8 cellular contexts compared by ENCODE assay signal in the genomic region with DNA sequence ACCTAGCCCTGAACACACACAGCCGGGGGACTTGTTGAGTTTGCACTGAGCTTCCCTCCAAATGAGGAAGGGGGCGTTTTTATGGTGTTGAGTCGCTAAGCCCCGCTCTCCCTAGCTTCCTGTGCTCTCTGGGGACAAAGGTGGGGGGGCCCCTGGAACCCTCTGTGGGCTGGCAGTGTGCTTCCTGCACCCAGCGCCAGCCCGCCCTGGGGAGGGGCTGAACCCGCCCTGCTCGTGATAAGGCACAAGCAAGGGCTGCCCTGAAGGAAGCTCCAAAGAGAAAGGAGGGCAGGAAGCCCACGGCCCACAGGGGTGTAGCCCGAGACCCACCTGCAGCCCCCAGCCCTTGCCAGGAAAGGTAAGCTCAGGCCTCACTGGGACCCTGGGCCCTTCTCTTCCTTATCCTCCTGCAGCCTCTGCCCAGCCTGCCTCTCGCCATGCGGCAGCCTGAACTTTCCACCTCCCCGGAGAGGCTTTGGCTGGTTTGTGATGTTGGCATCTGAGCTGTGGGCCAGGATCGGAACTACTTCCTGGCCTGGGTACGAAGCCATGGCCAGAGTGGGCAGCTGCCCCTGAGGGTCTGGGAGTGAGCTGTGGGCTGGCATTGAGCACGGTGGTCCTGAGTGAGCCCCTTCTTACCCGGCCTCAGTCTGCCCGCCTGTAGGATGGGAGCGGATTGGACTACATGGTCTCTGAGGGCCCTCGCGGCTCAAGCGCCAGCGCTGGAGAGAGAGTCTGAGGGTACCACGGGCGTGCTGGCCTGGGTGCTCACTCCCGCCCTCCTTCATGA. TPM values are rescaled to one million over a fixed set of nuclear protein-coding genes. Genes with fewer than 3 reads are reported as not detected.
DNase-seq lines count a peak whose midpoint lies in the region; ATAC-seq and TF ChIP-seq lines count a peak whose summit lies in the region.

A gene (plus strand): TSS at position 265 of the 790 bp plus-strand sequence. CDS start 644 bp downstream, outside the sequence.

- H3K4me1 Mint-ChIP-seq in T-helper 17 cell = peaks cover 36% of the 10 kb centered on the region
- peaks cover 9% of the 10 kb centered on the region for H3K4me1 Mint-ChIP-seq in mesothelial cell of epicardium

- no peaks in the 10 kb centered on the region for H3K4me1 ChIP-seq in ascending aorta

- intact Hi-C loops in ascending aorta (cut with DNase I) = no loop called here

- H3K27ac Mint-ChIP-seq in T-helper 17 cell = peak within 1 kb of the TSS; percentile 90
- peak within 1 kb of the TSS; percentile 66 for H3K27ac Mint-ChIP-seq in mesothelial cell of epicardium

- no peaks in the 10 kb centered on the region for H3K27me3 Mint-ChIP-seq in T-helper 17 cell
- no peaks in the 10 kb centered on the region for H3K27me3 Mint-ChIP-seq in mesothelial cell of epicardium (ENCODE audit: low read depth)

- peaks cover 35 to 37% of the 10 kb centered on the region in 2 donors for H3K36me3 ChIP-seq in ascending aorta

- ATAC-seq in T-helper 17 cell (peak; percentile 67), HG02973 (IDR thresholded peaks at IDR 0.05; ENCODE audit: unreplicated experiment) (no peak)

- TF ChIP-seq CTCF in ascending aorta (IDR thresholded peaks at IDR 0.05) (no peak), mesothelial cell of epicardium (IDR thresholded peaks at IDR 0.05; ENCODE audit: unreplicated experiment) (no peak)

- H3K27ac ChIP-seq in ascending aorta = peak within 1 kb of the TSS; percentile 48 to 66

- no peaks in the 10 kb centered on the region for H3K27me3 ChIP-seq in ascending aorta

- H3K4me3 Mint-ChIP-seq in T-helper 17 cell = peak within 1 kb of the TSS; percentile 92
- no peak within 1 kb of the TSS for H3K4me3 Mint-ChIP-seq in mesothelial cell of epicardium

- H3K9me3 ChIP-seq in T-helper 17 cell (ENCODE audit: control insufficient read depth, low read length, poor library complexity, severe bottlenecking) = no peaks in the 10 kb centered on the region
- no peaks in the 10 kb centered on the region for H3K9me3 ChIP-seq in ascending aorta

- H3K36me3 Mint-ChIP-seq in T-helper 17 cell (ENCODE audit: low read depth) = peaks cover 10% of the 10 kb centered on the region
- peaks cover 21% of the 10 kb centered on the region for H3K36me3 Mint-ChIP-seq in mesothelial cell of epicardium

- peak within 1 kb of the TSS; percentile 24 to 50 for H3K4me3 ChIP-seq in ascending aorta

- H3K9me3 Mint-ChIP-seq in mesothelial cell of epicardium = no peaks in the 10 kb centered on the region

- DNase-seq in NK-92 treated with Interleukin-12 subunit alpha and Interleukin-12 subunit beta, amount 100 ng/mL, for 24 hours (lab: John Stamatoyannopoulos, UW) = peak; percentile 63
- no peak for DNase-seq in NK-92 (lab: John Stamatoyannopoulos, UW; ENCODE audit: unreplicated experiment)
- DNase-seq in T-helper 17 cell = peak; percentile 35 to 56 (median 48)
- DNase-seq in ascending aorta (ENCODE audit: low spot score in 2 of 2) = peak; percentile 39 to 81
- DNase-seq in mesothelial cell of epicardium (ENCODE audit: low spot score in 2 of 2, unreplicated experiment in 2 of 2) = no peak
- DNase-seq in stimulated activated naive CD4-positive, alpha-beta T cell treated with Interleukin-2 at 50 U/mL for 16 hours (lab: John Stamatoyannopoulos, UW) = peak; percentile 60
- no peak for DNase-seq in H4 (ENCODE audit: low spot score)

RNA-seq across cellular contexts. Expression of the gene that starts here (rescaled TPM):
- 100 to 1,000 TPM; 151 to 182 TPM for total RNA-seq in T-helper 17 cell
- total RNA-seq in ascending aorta = 55.2 TPM
- total RNA-seq in mesothelial cell of epicardium = 4.8 to 8.4 TPM (median 5.9 TPM) in 3 replicates
- total RNA-seq in H4 (2014; rRNA removed; shearing (Covaris generic)) = not detected in 2 replicates

Comparison
In these comparisons a context has a peak if more than half of its experiments do, and no peak if none do; other contexts are left out.
1. DNase-seq: peak in NK-92 treated with Interleukin-12 subunit alpha and Interleukin-12 subunit beta, amount 100 ng/mL, for 24 hours (single experiment), T-helper 17 cell (3 of 3), ascending aorta (2 of 2) and stimulated activated naive CD4-positive, alpha-beta T cell treated with Interleukin-2 at 50 U/mL for 16 hours (single experiment); none in NK-92 (single experiment), mesothelial cell of epicardium (0 of 2) and H4 (single experiment).